In genomic region chr3:42780398-42780797, GRCh38 we compare ENCODE assay signal across 16 cellular contexts. TPM values are rescaled to one million over a fixed set of nuclear protein-coding genes. Genes with fewer than 3 reads are reported as not detected.
DNase-seq lines count a peak whose midpoint lies in the region; ATAC-seq and TF ChIP-seq lines count a peak whose summit lies in the region.
"Had no signal": no experiment of that assay in that cellular context is flagged by ENCODE, and none has a peak within 500 bp of the region (broad histone marks: within the 10 kb centered on the region; RNA-seq: fewer than 3 reads in every experiment).

No MANE protein-coding gene starts in this region.

- H3K4me3 ChIP-seq in cardiac muscle cell: no peak overlapping the region
- H3K4me3 ChIP-seq in right cardiac atrium (ENCODE audit: low read length): no peak overlapping the region
- H3K4me3 ChIP-seq in sigmoid colon: no peak overlapping the region
- no peak overlapping the region for H3K4me3 ChIP-seq in vagina
- H3K4me3 ChIP-seq: dorsolateral prefrontal cortex, PC-9, SK-N-MC, skin epidermis had no signal

- no peaks in the 10 kb centered on the region for H3K4me1 ChIP-seq in cardiac muscle cell (ENCODE audit: low read depth)
- H3K4me1 ChIP-seq in right cardiac atrium (ENCODE audit: control insufficient read depth, insufficient read depth, low read length): no peaks in the 10 kb centered on the region
- H3K4me1 ChIP-seq in sigmoid colon: peaks cover 0 to 16% (median 0%) of the 10 kb centered on the region in 4 donors
- peaks cover 15% of the 10 kb centered on the region for H3K4me1 ChIP-seq in vagina
- no peaks in the 10 kb centered on the region for H3K4me1 ChIP-seq in H9 (ENCODE audit: insufficient read depth, low read length)

- no peak overlapping the region for H3K23ac ChIP-seq in H9 (ENCODE audit: insufficient read length, low read depth, low read length)

- H2AK5ac ChIP-seq in H9 (ENCODE audit: insufficient read length, low read length): no peak overlapping the region

- no peak overlapping the region for H3K14ac ChIP-seq in H9 (ENCODE audit: insufficient read depth, low read length)

- no peak for TF ChIP-seq CTCF in cardiac muscle cell (IDR thresholded peaks at IDR 0.05; ENCODE audit: low read depth, low read length)
- TF ChIP-seq CTCF in sigmoid colon (IDR thresholded peaks at IDR 0.05): no peak
- TF ChIP-seq CTCF in vagina (IDR thresholded peaks at IDR 0.05): no peak
- no peak for TF ChIP-seq CTCF in H9 (conservative IDR thresholded peaks at IDR 0.05)

- no peak overlapping the region for H2BK5ac ChIP-seq in H9 (ENCODE audit: insufficient read length, low read length)

- no peak overlapping the region for H4K8ac ChIP-seq in H9 (replicated peaks; ENCODE audit: insufficient read length, low read depth, low read length)

- DNase-seq in cardiac muscle cell (ENCODE audit: low read depth in 1 of 2, low spot score in 1 of 2): no peak
- no peak for DNase-seq in right cardiac atrium
- no peak for DNase-seq in left colon
- DNase-seq in sigmoid colon: no peak
- DNase-seq in vagina (ENCODE audit: extremely low spot score in 2 of 2): no peak
- DNase-seq in stimulated activated naive CD4-positive, alpha-beta T cell (lab: John Stamatoyannopoulos, UW): no peak
- DNase-seq in H9: no peak
- DNase-seq in natural killer cell treated with Interleukin-12 subunit alpha and Interleukin-12 subunit beta and Interleukin-15 and Interleukin-18, amount 100 ng/mL, for 72 hours (ENCODE audit: low spot score): no peak
- DNase-seq: activated naive CD4-positive, alpha-beta T cell treated with anti-CD3 and anti-CD28 coated beads, Interleukin-2, amount 50 U/mL, for 16 hours; dorsolateral prefrontal cortex had no signal

- no peaks in the 10 kb centered on the region for H3K9me3 ChIP-seq in cardiac muscle cell (ENCODE audit: low read depth)
- H3K9me3 ChIP-seq in right cardiac atrium (ENCODE audit: control insufficient read depth, low read length): no peaks in the 10 kb centered on the region
- H3K9me3 ChIP-seq in sigmoid colon: no peaks in the 10 kb centered on the region
- H3K9me3 ChIP-seq in vagina: no peaks in the 10 kb centered on the region
- H3K9me3 ChIP-seq in H9 (ENCODE audit: control insufficient read depth, low read depth, low read length): no peaks in the 10 kb centered on the region

- no peak overlapping the region for H2BK12ac ChIP-seq in H9 (ENCODE audit: insufficient read length, low read depth, low read length)

- H2BK120ac ChIP-seq in H9 (ENCODE audit: low read depth, low read length, poor library complexity, severe bottlenecking): no peak overlapping the region

- no peak overlapping the region for H3K18ac ChIP-seq in H9 (ENCODE audit: insufficient read length, low read depth, low read length)

- no peaks in the 10 kb centered on the region for H3K79me1 ChIP-seq in H9 (ENCODE audit: insufficient read depth, low read depth, low read length, poor library complexity, severe bottlenecking)

- H3K4me1 Mint-ChIP-seq in H9: peaks cover 0 to 4% of the 10 kb centered on the region in 2 experiments; a peak in 2 of 4 replicates
- H3K4me1 Mint-ChIP-seq in natural killer cell treated with Interleukin-12 subunit alpha and Interleukin-12 subunit beta and Interleukin-15 and Interleukin-18, amount 100 ng/mL, for 72 hours (ENCODE audit: low read depth in 2 of 2): peaks cover 0 to 3% of the 10 kb centered on the region in 2 donors

- no peak overlapping the region for H2AFZ ChIP-seq in H9 (ENCODE audit: low read length)
- H2AFZ ChIP-seq: PC-9 had no signal

- TF ChIP-seq POLR2A in sigmoid colon (IDR thresholded peaks at IDR 0.05) (no peak), vagina (IDR thresholded peaks at IDR 0.05) (no peak)

- H3K27ac ChIP-seq in cardiac muscle cell (peak overlapping the region; percentile 6), right cardiac atrium (ENCODE audit: low read length) (no peak overlapping the region), sigmoid colon (peak overlapping the region; percentile 32 to 70 (median 41)), vagina (peak overlapping the region; percentile 66), H9 (ENCODE audit: insufficient read length, low read depth, low read length) (no peak overlapping the region)
- H3K27ac ChIP-seq: PC-9, SK-N-MC had no signal

- ATAC-seq in right cardiac atrium (no peak), left colon (peak; percentile 60)
- no peak for ATAC-seq in natural killer cell treated with Interleukin-12 subunit alpha and Interleukin-12 subunit beta and Interleukin-15 and Interleukin-18, amount 100 ng/mL, for 72 hours

- H3T11ph ChIP-seq in H9 (ENCODE audit: low read length): no peak overlapping the region

- no peaks in the 10 kb centered on the region for H3K27me3 Mint-ChIP-seq in H9 (ENCODE audit: low read depth)
- H3K27me3 Mint-ChIP-seq in natural killer cell treated with Interleukin-12 subunit alpha and Interleukin-12 subunit beta and Interleukin-15 and Interleukin-18, amount 100 ng/mL, for 72 hours: no peaks in the 10 kb centered on the region
- H3K27me3 Mint-ChIP-seq: activated CD4-positive, alpha-beta T cell treated with anti-CD3 and anti-CD28 coated beads, Interleukin-2, amount 10 ng/mL, durations not matched to agents 24 days and 14 days had no signal

- no peak overlapping the region for H4K91ac ChIP-seq in H9 (ENCODE audit: insufficient read length, low read depth, low read length)

- H2BK20ac ChIP-seq in H9 (ENCODE audit: low read depth, low read length, poor library complexity, severe bottlenecking): no peak overlapping the region

- H3K36me3 ChIP-seq in cardiac muscle cell (peaks cover 29% of the 10 kb centered on the region), sigmoid colon (peaks cover 0 to 25% (median 0%) of the 10 kb centered on the region in 4 donors), vagina (peaks cover 0 to 14% of the 10 kb centered on the region in 2 donors)

- H2BK15ac ChIP-seq in H9 (ENCODE audit: low read depth, low read length): no peak overlapping the region

- H3K23me2 ChIP-seq in H9 (ENCODE audit: insufficient read length, low read depth, low read length, poor library complexity, severe bottlenecking): no peaks in the 10 kb centered on the region

- 74% methylated on average over 3 of the region's 3 CpGs for WGBS in right cardiac atrium
- WGBS in sigmoid colon, 2 donors: 64 to 76% methylated on average over 3 of the region's 3 CpGs
- WGBS in H9 (ENCODE audit: extremely low coverage, insufficient read length, low lambda C conversion rate): no CpG with 5 or more reads among the region's 3 CpGs

- no peak overlapping the region for H3K56ac ChIP-seq in H9 (ENCODE audit: insufficient read length, low read depth, low read length)

- H3K4me2 ChIP-seq in H9 (ENCODE audit: insufficient read depth, insufficient read length, low read length): no peak overlapping the region
- H3K4me2 ChIP-seq: PC-9 had no signal

- no peaks in the 10 kb centered on the region for H4K20me1 ChIP-seq in H9 (ENCODE audit: control insufficient read depth, insufficient read depth, insufficient read length)

- no peak overlapping the region for H3K4ac ChIP-seq in H9 (ENCODE audit: low read depth, low read length)

- TF ChIP-seq EP300 in sigmoid colon (IDR thresholded peaks at IDR 0.05): no peak

- H3K27ac Mint-ChIP-seq in H9: no peak overlapping the region
- no peak overlapping the region for H3K27ac Mint-ChIP-seq in natural killer cell treated with Interleukin-12 subunit alpha and Interleukin-12 subunit beta and Interleukin-15 and Interleukin-18, amount 100 ng/mL, for 72 hours
- H3K27ac Mint-ChIP-seq: activated CD4-positive, alpha-beta T cell treated with anti-CD3 and anti-CD28 coated beads, Interleukin-2, amount 10 ng/mL, durations not matched to agents 24 days and 14 days had no signal

- no peak overlapping the region for H4K5ac ChIP-seq in H9 (ENCODE audit: insufficient read length, low read depth, low read length)

- H3K27me3 ChIP-seq in cardiac muscle cell (no peaks in the 10 kb centered on the region), right cardiac atrium (ENCODE audit: control insufficient read depth, insufficient read depth) (no peaks in the 10 kb centered on the region), sigmoid colon (no peaks in the 10 kb centered on the region), vagina (no peaks in the 10 kb centered on the region), H9 (ENCODE audit: insufficient read depth, low read length) (no peaks in the 10 kb centered on the region)
- H3K27me3 ChIP-seq: dorsolateral prefrontal cortex had no signal

- intact Hi-C loops in right cardiac atrium (cut with DNase I) (loop anchor here in 3 of 4 donors (2.0 to 10.0 kb wide), 3 partner anchors 54 to 102 kb away; no protein-coding TSS in a partner anchor), left colon (cut with DNase I, micrococcal nuclease) (loop anchor here in 1 of 2 donors (5.0 kb wide), 1 partner anchor 57 kb away; no protein-coding TSS in a partner anchor), sigmoid colon (cut with DNase I) (loop anchor here (2.0 kb wide), 1 partner anchor 58 kb away; no protein-coding TSS in a partner anchor), vagina (cut with DNase I) (loop anchor here (5.0 to 10.0 kb wide), 2 partner anchors 64 to 102 kb away; no protein-coding TSS in a partner anchor)

- H3K9ac ChIP-seq in H9 (ENCODE audit: extremely low read depth, insufficient read length, low read length): no peak overlapping the region

- no peaks in the 10 kb centered on the region for H3K79me2 ChIP-seq in H9 (ENCODE audit: insufficient read depth, low read length)

- H3K9me3 Mint-ChIP-seq in H9: no peaks in the 10 kb centered on the region
- no peaks in the 10 kb centered on the region for H3K9me3 Mint-ChIP-seq in natural killer cell treated with Interleukin-12 subunit alpha and Interleukin-12 subunit beta and Interleukin-15 and Interleukin-18, amount 100 ng/mL, for 72 hours
- H3K9me3 Mint-ChIP-seq: activated CD4-positive, alpha-beta T cell treated with anti-CD3 and anti-CD28 coated beads, Interleukin-2, amount 10 ng/mL, durations not matched to agents 24 days and 14 days had no signal

- H3K4me3 Mint-ChIP-seq in H9: no peak overlapping the region
- no peak overlapping the region for H3K4me3 Mint-ChIP-seq in natural killer cell treated with Interleukin-12 subunit alpha and Interleukin-12 subunit beta and Interleukin-15 and Interleukin-18, amount 100 ng/mL, for 72 hours
- H3K4me3 Mint-ChIP-seq: activated CD4-positive, alpha-beta T cell treated with anti-CD3 and anti-CD28 coated beads, Interleukin-2, amount 10 ng/mL, durations not matched to agents 24 days and 14 days had no signal

- peaks cover 2 to 19% (median 11%) of the 10 kb centered on the region in 3 experiments; a peak in 6 of 7 replicates for H3K36me3 Mint-ChIP-seq in H9 (ENCODE audit: insufficient read depth in 1 of 3, low read depth in 3 of 3)
- peaks cover 11% of the 10 kb centered on the region for H3K36me3 Mint-ChIP-seq in natural killer cell treated with Interleukin-12 subunit alpha and Interleukin-12 subunit beta and Interleukin-15 and Interleukin-18, amount 100 ng/mL, for 72 hours

RNA-seq across cellular contexts. Expression of gene CCDC13, which starts 7.3 kb away (rescaled TPM):
- total RNA-seq in cardiac muscle cell (1.5 and 3.3 TPM in 2 replicates), right cardiac atrium (1 to 10 TPM in 1 of 4 donors, under 1 TPM in 2, not detected in 1; 0.26 to 1.8 (median 0.96) TPM), left colon (1 to 10 TPM; 2.0 to 2.3 TPM), sigmoid colon (1 to 10 TPM in 3 of 4 donors, not detected in 1; 1.3 to 3.9 (median 1.8) TPM), vagina (1.2 TPM), H9 (2021) (not detected in 2 replicates)
- polyA plus RNA-seq in cardiac muscle cell (2.8 and 3.1 TPM in 2 replicates), right cardiac atrium (0.84 TPM), sigmoid colon (under 1 TPM; 0.60 to 0.85 (median 0.69) TPM)
- total RNA-seq in natural killer cell treated with Interleukin-12 subunit alpha and Interleukin-12 subunit beta and Interleukin-15 and Interleukin-18, amount 100 ng/mL, for 72 hours: 1 to 10 TPM; 1.0 to 1.2 TPM
- total RNA-seq: esophagus mucosa, H4 had no signal

RNA-seq across cellular contexts. Expression of gene HIGD1A, which starts 23.9 kb away (rescaled TPM):
- total RNA-seq in cardiac muscle cell (121 and 167 TPM in 2 replicates), right cardiac atrium (100 to 1,000 TPM; 179 to 274 (median 239) TPM), left colon (100 to 1,000 TPM; 376 to 377 TPM), sigmoid colon (100 to 1,000 TPM; 127 to 272 (median 176) TPM), vagina (173 TPM), H9 (2021) (77.6 and 84.2 TPM in 2 replicates)
- polyA plus RNA-seq in cardiac muscle cell (352 and 445 TPM in 2 replicates), right cardiac atrium (348 TPM), sigmoid colon (1,000 to 10,000 TPM in 1 of 3 donors, 100 to 1,000 TPM in 2; 314 to 1,597 (median 947) TPM)
- total RNA-seq in natural killer cell treated with Interleukin-12 subunit alpha and Interleukin-12 subunit beta and Interleukin-15 and Interleukin-18, amount 100 ng/mL, for 72 hours: 10 to 100 TPM; 60.0 to 78.4 TPM

RNA-seq across cellular contexts. Expression of gene ACKR2, which starts 28.8 kb away (rescaled TPM):
- total RNA-seq in cardiac muscle cell: 0.15 and 0.35 TPM in 2 replicates
- 2.8 and 3.6 TPM in 2 replicates for polyA plus RNA-seq in cardiac muscle cell
- total RNA-seq in right cardiac atrium: 1 to 10 TPM; 1.4 to 2.4 (median 1.8) TPM
- polyA plus RNA-seq in right cardiac atrium: 1.2 TPM
- 1 to 10 TPM; 4.9 to 6.3 TPM for total RNA-seq in left colon
- total RNA-seq in sigmoid colon: 1 to 10 TPM; 1.5 to 8.6 (median 4.0) TPM
- polyA plus RNA-seq in sigmoid colon: 1 to 10 TPM; 1.2 to 3.3 (median 1.2) TPM
- total RNA-seq in vagina: 7.9 TPM
- 0.13 TPM in 1 of 2 replicates, not detected in the other for total RNA-seq in H9 (2021)
- 10 to 100 TPM in 1 of 2 donors, 1 to 10 TPM in 1; 2.3 to 11.5 TPM for total RNA-seq in natural killer cell treated with Interleukin-12 subunit alpha and Interleukin-12 subunit beta and Interleukin-15 and Interleukin-18, amount 100 ng/mL, for 72 hours
- total RNA-seq: H4 had no signal

Comparison
In these comparisons a context has a peak if more than half of its experiments do, and no peak if none do; other contexts are left out.
1. H3K27ac ChIP-seq: peak in cardiac muscle cell (single experiment), sigmoid colon (4 of 4) and vagina (single experiment); none in right cardiac atrium (single experiment) and H9 (single experiment).